ENCODE assay signal across 12 cellular contexts in the genomic region with DNA sequence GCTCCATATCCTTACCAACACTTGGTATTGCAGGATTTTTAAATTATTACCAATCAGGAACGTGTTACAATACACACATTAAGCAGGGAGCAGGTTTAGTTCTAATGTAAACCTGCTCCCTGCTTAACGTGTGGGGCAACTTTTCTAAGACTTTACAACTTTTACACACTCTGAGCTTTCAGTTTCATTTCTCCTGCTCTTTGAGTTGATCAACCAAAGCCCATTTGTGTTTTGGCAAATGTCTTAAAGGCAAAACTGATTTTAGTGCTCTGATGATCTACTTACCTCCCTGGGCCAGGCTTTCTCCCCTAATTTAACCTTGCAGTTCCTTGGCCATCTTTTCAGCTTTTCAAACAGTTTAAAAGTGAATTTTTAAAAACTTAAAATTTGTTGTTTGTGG.
DNase-seq lines count a peak whose midpoint lies in the region; ATAC-seq and TF ChIP-seq lines count a peak whose summit lies in the region.
"Had no signal": no experiment of that assay in that cellular context is flagged by ENCODE, and none has a peak within 500 bp of the region (broad histone marks: within the 10 kb centered on the region; RNA-seq: fewer than 3 reads in every experiment).

No MANE protein-coding gene starts in this region.

- peaks cover 20% of the 10 kb centered on the region for H3K79me1 ChIP-seq in mesenchymal stem cell (replicated peaks; ENCODE audit: low read length, poor library complexity, severe bottlenecking)

- no peak overlapping the region for H2BK15ac ChIP-seq in mesenchymal stem cell (ENCODE audit: low read depth, poor library complexity, severe bottlenecking)

- no peaks in the 10 kb centered on the region for H3K9me3 ChIP-seq in mesenchymal stem cell (ENCODE audit: control insufficient read depth, low read length)

- H2AK5ac ChIP-seq in mesenchymal stem cell (ENCODE audit: low read length, severe bottlenecking), result no peak overlapping the region

- H3K4me2 ChIP-seq in mesenchymal stem cell (ENCODE audit: low read length, poor library complexity, severe bottlenecking), result peak overlapping the region; percentile 16

- no peak overlapping the region for H4K91ac ChIP-seq in mesenchymal stem cell (ENCODE audit: low read length)

- peaks cover 6% of the 10 kb centered on the region for H3K4me1 Mint-ChIP-seq in osteocyte (ENCODE audit: unreplicated experiment)

- H3K36me3 Mint-ChIP-seq in osteocyte (ENCODE audit: unreplicated experiment), result peaks cover 6% of the 10 kb centered on the region

- H3K4me1 ChIP-seq in mesenchymal stem cell (ENCODE audit: control insufficient read depth, insufficient read depth, low read depth, low read length), result no peaks in the 10 kb centered on the region
- H3K4me1 ChIP-seq: parathyroid adenoma had no signal

- WGBS in mesenchymal stem cell, result 95% methylated on average over 2 of the region's 2 CpGs

- no peak overlapping the region for H2BK120ac ChIP-seq in mesenchymal stem cell (ENCODE audit: low read depth, low read length)

- no peak overlapping the region for H4K8ac ChIP-seq in mesenchymal stem cell (ENCODE audit: low read length)

- no peaks in the 10 kb centered on the region for H3K27me3 Mint-ChIP-seq in osteocyte (ENCODE audit: unreplicated experiment)

- no peaks in the 10 kb centered on the region for H3K27me3 ChIP-seq in mesenchymal stem cell (ENCODE audit: control insufficient read depth in 1 of 2, insufficient read depth in 1 of 2, low read length in 2 of 2)

- H3K14ac ChIP-seq in mesenchymal stem cell (ENCODE audit: low read length in 2 of 2), result no peak overlapping the region

- no peak overlapping the region for H3K27ac Mint-ChIP-seq in osteocyte (ENCODE audit: unreplicated experiment)

- H2BK12ac ChIP-seq in mesenchymal stem cell (ENCODE audit: low read length in 2 of 2), result no peak overlapping the region

- H3K18ac ChIP-seq in mesenchymal stem cell (ENCODE audit: low read depth in 1 of 2, low read length in 2 of 2), result no peak overlapping the region

- ATAC-seq in GM21619 (IDR thresholded peaks at IDR 0.05; ENCODE audit: unreplicated experiment) (peak; percentile 78), HG03469 (IDR thresholded peaks at IDR 0.05; ENCODE audit: unreplicated experiment) (peak; percentile 65)

- no peak overlapping the region for H2BK5ac ChIP-seq in mesenchymal stem cell (ENCODE audit: low read depth, low read length, poor library complexity, severe bottlenecking)

- H2AFZ ChIP-seq in mesenchymal stem cell (ENCODE audit: low read depth, low read length), result no peak overlapping the region
- H2AFZ ChIP-seq: parathyroid adenoma had no signal

- H3K9me3 Mint-ChIP-seq in osteocyte (ENCODE audit: unreplicated experiment), result no peaks in the 10 kb centered on the region

- no peak overlapping the region for H3K27ac ChIP-seq in mesenchymal stem cell (ENCODE audit: low read length, poor library complexity, severe bottlenecking)
- H3K27ac ChIP-seq: parathyroid adenoma had no signal

- DNase-seq in SIG-M5 treated with dmso at 0.1 percent for 504 hours (lab: John Stamatoyannopoulos, UW; ENCODE audit: unreplicated experiment), result peak; percentile 6
- DNase-seq in SIG-M5 (lab: John Stamatoyannopoulos, UW), result no peak
- peak; percentile 29 for DNase-seq in mesenchymal stem cell
- DNase-seq in NCI-H774 (lab: John Stamatoyannopoulos, UW), result no peak
- DNase-seq in NCI-H146 treated with DMSO at 0.1 percent for 48 hours (lab: John Stamatoyannopoulos, UW; ENCODE audit: unreplicated experiment), result no peak
- no peak for DNase-seq in osteocyte (ENCODE audit: extremely low spot score, unreplicated experiment)
- DNase-seq: 8988T, activated gamma-delta T cell treated with Interleukin-2 at 50 U/mL for 16 hours, NCI-H510A treated with DMSO at 0.1 percent for 48 hours had no signal

- no peak for TF ChIP-seq CTCF in osteocyte (IDR thresholded peaks at IDR 0.05)

- H3K4me3 Mint-ChIP-seq in osteocyte (ENCODE audit: unreplicated experiment), result no peak overlapping the region

- no peak overlapping the region for H3K9ac ChIP-seq in mesenchymal stem cell (ENCODE audit: low read length)
- H3K9ac ChIP-seq: parathyroid adenoma had no signal

- no peak overlapping the region for H3K4me3 ChIP-seq in mesenchymal stem cell (ENCODE audit: insufficient read depth in 1 of 2, low read depth in 1 of 2, low read length in 2 of 2)

- H3K4ac ChIP-seq in mesenchymal stem cell (ENCODE audit: low read depth in 1 of 2, low read length in 2 of 2), result no peak overlapping the region

- H3K23ac ChIP-seq in mesenchymal stem cell (ENCODE audit: low read length in 2 of 2), result no peak overlapping the region

- H3K36me3 ChIP-seq in mesenchymal stem cell (ENCODE audit: control insufficient read depth in 1 of 2, insufficient read depth in 2 of 2, low read depth in 1 of 2, low read length in 2 of 2), result peaks cover 0 to 5% of the 10 kb centered on the region in 2 experiments

Comparison
In these comparisons a context has a peak if more than half of its experiments do, and no peak if none do; other contexts are left out.
1. DNase-seq: peak in SIG-M5 treated with dmso at 0.1 percent for 504 hours (single experiment) and mesenchymal stem cell (single experiment); none in SIG-M5 (single experiment), NCI-H774 (single experiment), NCI-H146 treated with DMSO at 0.1 percent for 48 hours (single experiment) and osteocyte (single experiment).